8 cellular contexts compared by ENCODE assay signal in the genomic region with DNA sequence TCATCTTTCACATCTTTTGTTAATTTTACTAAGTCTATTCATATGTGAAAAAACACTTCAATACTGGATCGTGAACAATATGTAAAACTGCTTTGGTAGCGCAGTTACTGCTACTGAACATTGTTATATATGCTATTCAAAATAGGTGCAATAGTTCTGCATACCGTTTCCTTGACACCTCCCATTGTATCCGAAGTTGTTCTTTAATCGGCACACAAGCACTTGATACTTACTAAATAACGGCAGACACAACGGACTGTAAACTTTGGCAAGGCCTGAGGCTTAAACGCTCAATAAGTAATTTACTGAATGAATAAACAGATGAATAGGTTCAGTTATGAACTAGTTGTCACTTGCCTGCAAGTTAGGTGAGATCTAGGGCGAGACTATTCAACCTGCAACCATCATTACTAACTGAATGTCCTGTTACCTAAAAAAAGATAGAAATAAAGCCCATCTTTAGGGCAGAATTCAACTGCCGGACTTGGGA. TPM values are rescaled to one million over a fixed set of nuclear protein-coding genes. Genes with fewer than 3 reads are reported as not detected.
DNase-seq lines count a peak whose midpoint lies in the region; ATAC-seq and TF ChIP-seq lines count a peak whose summit lies in the region.

No MANE protein-coding gene starts in this region.

- no peaks in the 10 kb centered on the region for H3K27me3 ChIP-seq in esophagus muscularis mucosa

- WGBS in esophagus muscularis mucosa, result 7% methylated on average over 10 of the region's 10 CpGs

- CTCF ChIA-PET in RWPE1 (lab: Yijun Ruan, JAX), result interaction anchor here (0.5 to 0.7 kb wide), 2 partner anchors 114 to 953 kb away, joined by 3 read pairs; no protein-coding TSS in a partner anchor

- POLR2A ChIA-PET in RWPE1 (lab: Yijun Ruan, JAX; ENCODE audit: low non-redundant PET), result interaction anchor here (0.6 kb wide), 1 partner anchor 66 kb away, joined by 4 read pairs; no protein-coding TSS in a partner anchor

- ATAC-seq in GM21723 (IDR thresholded peaks at IDR 0.05; ENCODE audit: unreplicated experiment), result peak; percentile 4

- H3K36me3 ChIP-seq in esophagus muscularis mucosa, result peaks cover 19 to 36% (median 25%) of the 10 kb centered on the region in 4 donors

- H3K4me3 ChIP-seq in esophagus muscularis mucosa, result peak overlapping the region; percentile 71 to 88 (median 82)

- peak; percentile 48 for TF ChIP-seq CTCF in C4-2B (conservative IDR thresholded peaks at IDR 0.05)
- TF ChIP-seq CTCF in RWPE1 (conservative IDR thresholded peaks at IDR 0.05; ENCODE audit: low read depth), result no peak
- TF ChIP-seq CTCF in esophagus muscularis mucosa (IDR thresholded peaks at IDR 0.05), result peak in 1 of 3 experiments; percentile 4

- no peak for DNase-seq in RWPE1 (ENCODE audit: low spot score)
- no peak for DNase-seq in esophagus muscularis mucosa (ENCODE audit: extremely low spot score)
- peak; percentile 52 for DNase-seq in renal cortical epithelial cell (ENCODE audit: low read depth)
- DNase-seq in HK-2 (ENCODE audit: unreplicated experiment), result no peak
- DNase-seq in NCI-H82 treated with DMSO at 0.1 percent for 48 hours (lab: John Stamatoyannopoulos, UW; ENCODE audit: unreplicated experiment), result no peak
- DNase-seq in glomerular visceral epithelial cell (ENCODE audit: extremely low spot score), result no peak

- no peak for TF ChIP-seq EP300 in esophagus muscularis mucosa (IDR thresholded peaks at IDR 0.05)

- peaks cover 3 to 7% (median 7%) of the 10 kb centered on the region in 4 donors for H3K9me3 ChIP-seq in esophagus muscularis mucosa

- H3K27ac ChIP-seq in C4-2B (peak overlapping the region; percentile 89), RWPE1 (peak overlapping the region; percentile 95), esophagus muscularis mucosa (replicated peaks in 1 of 4) (peak overlapping the region; percentile 90 to 92 (median 91))

- intact Hi-C loops in esophagus muscularis mucosa (cut with DNase I), result loop anchor here (5.0 kb wide), 1 partner anchor 80 kb away; no protein-coding TSS in a partner anchor

- peaks cover 26 to 51% (median 49%) of the 10 kb centered on the region in 4 donors for H3K4me1 ChIP-seq in esophagus muscularis mucosa

- no peak for TF ChIP-seq POLR2A in esophagus muscularis mucosa (IDR thresholded peaks at IDR 0.05; ENCODE audit: low read depth)

RNA-seq across cellular contexts. Expression of a gene that starts 0.6 kb away (rescaled TPM):
- total RNA-seq in esophagus muscularis mucosa (10 to 100 TPM; 17.8 to 32.0 (median 21.3) TPM), renal cortical epithelial cell (32.5 and 37.0 TPM in 2 replicates)

RNA-seq across cellular contexts. Expression of a gene that starts 0.7 kb away (rescaled TPM):
- total RNA-seq in esophagus muscularis mucosa, result 10 to 100 TPM; 35.7 to 78.4 (median 42.5) TPM
- total RNA-seq in renal cortical epithelial cell, result 144 and 179 TPM in 2 replicates
